Comparison of ENCODE assay signal across 26 cellular contexts in the genomic region with DNA sequence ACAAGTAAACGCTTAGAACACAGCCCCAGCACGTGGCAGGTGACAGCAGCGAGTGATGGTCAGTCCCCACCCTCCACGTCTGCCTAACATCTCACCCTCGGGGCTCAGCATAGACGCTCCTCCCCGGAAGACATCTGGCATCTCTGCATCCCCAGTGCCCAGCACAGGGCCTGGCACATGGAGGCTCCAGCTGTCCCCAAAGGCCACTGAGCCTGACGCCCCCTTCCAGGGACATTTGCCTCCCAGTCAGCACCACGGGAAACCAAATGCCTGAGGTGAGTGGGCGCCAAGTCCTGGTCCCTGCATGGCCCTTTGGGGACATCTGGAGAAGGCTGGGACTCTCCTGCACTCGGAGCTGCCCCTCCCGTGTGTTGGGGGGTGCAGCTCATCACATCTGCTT.
"Had no signal": no experiment of that assay in that cellular context is flagged by ENCODE, and none has a peak within 500 bp of the region (broad histone marks: within the 10 kb centered on the region; RNA-seq: fewer than 3 reads in every experiment).

No MANE protein-coding gene starts in this region.

- H3K27ac ChIP-seq: Peyer's patch, RWPE1, SJCRH30 had no signal

- DNase-seq: activated CD4-positive, alpha-beta T cell treated with anti-CD3 and anti-CD28 coated beads for 48 hours; activated CD4-positive, alpha-beta T cell treated with anti-CD3 and anti-CD28 coated beads, Interleukin-2, amount 50 U/mL, for 4 hours; activated CD4-positive, CD25-positive, alpha-beta regulatory T cell treated with anti-CD3 and anti-CD28 coated beads, Interleukin-2, amount 50 U/mL, for 72 hours; activated CD8-positive, alpha-beta memory T cell treated with anti-CD3 and anti-CD28 coated beads, Interleukin-2, amount 10 ng/mL, durations not matched to agents 7 days and 5 days; activated CD8-positive, alpha-beta T cell treated with anti-CD3 and anti-CD28 coated beads, Interleukin-2, amount 10 ng/mL, durations not matched to agents 7 days and 5 days; activated gamma-delta T cell treated with Interleukin-2 at 50 U/mL for 16 hours; activated naive CD4-positive, alpha-beta T cell treated with anti-CD3 and anti-CD28 coated beads, Interleukin-2, amount 10 ng/mL, durations not matched to agents 7 days and 5 days; activated naive CD8-positive, alpha-beta T cell treated with anti-CD3 and anti-CD28 coated beads for 36 hours; activated T-cell treated with anti-CD3 and anti-CD28 coated beads, Interleukin-2, amount 50 U/mL, for 4 hours; anterior cingulate cortex; central memory CD4-positive, alpha-beta T cell; Karpas-422; MM.1S; NCI-H1105; NCI-H1436 treated with DMSO at 0.1 percent for 48 hours; NCI-H187; NCI-H2081; NCI-H510A treated with DMSO at 0.1 percent for 48 hours; NCI-H69; NK-92 treated with Interleukin-12 subunit alpha and Interleukin-12 subunit beta, amount 100 ng/mL, for 24 hours; OCI-M1; Peyer's patch; Right ventricle myocardium superior; SJCRH30 had no signal

- H3K27me3 ChIP-seq: Peyer's patch, SJCRH30 had no signal

- H3K36me3 ChIP-seq: Peyer's patch, SJCRH30 had no signal

- H3K4me1 ChIP-seq: Peyer's patch, SJCRH30 had no signal

- ATAC-seq: activated CD8-positive, alpha-beta memory T cell treated with anti-CD3 and anti-CD28 coated beads, Interleukin-2, amount 10 ng/mL, durations not matched to agents 7 days and 5 days; activated CD8-positive, alpha-beta T cell treated with anti-CD3 and anti-CD28 coated beads, Interleukin-2, amount 10 ng/mL, durations not matched to agents 7 days and 5 days; activated T-cell treated with anti-CD3 and anti-CD28 coated beads, Interleukin-2, amount 50 U/mL, for 4 hours; K562 had no signal

- H3K9me3 ChIP-seq: Peyer's patch, SJCRH30 had no signal

- H3K4me3 ChIP-seq: K562, Peyer's patch, SJCRH30 had no signal
